ENCODE assay signal across 28 cellular contexts in genomic region chr2:204586444-204587165, GRCh38.
"Had no signal": no experiment of that assay in that cellular context is flagged by ENCODE, and none has a peak within 500 bp of the region (broad histone marks: within the 10 kb centered on the region; RNA-seq: fewer than 3 reads in every experiment).

No MANE protein-coding gene starts in this region.

- H3K27me3 ChIP-seq: neural progenitor cell, neutrophil, ovary, right atrium auricular region, right lobe of liver, testis, thyroid gland, transverse colon, upper lobe of left lung, vagina had no signal

- H3K36me3 ChIP-seq: left ventricle myocardium inferior, neural progenitor cell, neutrophil, ovary, right atrium auricular region, right lobe of liver, thyroid gland, transverse colon, upper lobe of left lung, vagina had no signal

- H3K27me3 Mint-ChIP-seq: progenitor cell of endocrine pancreas; stimulated activated memory B cell treated with anti-CD40 and anti-IgM and Interleukin-4, amounts not matched to agents 10 μg/mL and 1 μg/mL and 100 μg/mL, for 72 hours; stimulated activated naive CD8-positive, alpha-beta T cell treated with anti-CD3 and anti-CD28 coated beads, Interleukin-15, amount 100 ng/mL, for 72 hours had no signal

- H3K27ac ChIP-seq: left ventricle myocardium inferior, neural progenitor cell, neutrophil, ovary, right atrium auricular region, right lobe of liver, testis, thyroid gland, transverse colon, upper lobe of left lung, vagina had no signal

- DNase-seq: islet precursor cell; left ventricle myocardium inferior; mesendoderm; naive B cell; natural killer cell; nephron progenitor cell; occipital lobe; ovary; right lobe of liver; stimulated activated CD4-positive, alpha-beta T cell treated with anti-CD3 and anti-CD28 coated beads, Interleukin-1b, Interleukin-23, amount 100 ng/mL, for 48 hours; stimulated activated CD4-positive, alpha-beta T cell treated with anti-CD3 and anti-CD28 coated beads, Interleukin-2, amount 100 ng/mL, for 48 hours; stimulated activated CD4-positive, alpha-beta T cell treated with anti-CD3 and anti-CD28 coated beads, Interleukin-4, amount 100 ng/mL, for 4 hours; stimulated activated CD8-positive, alpha-beta memory T cell treated with anti-CD3 and anti-CD28 coated beads, Interleukin-4, amount 100 ng/mL, for 48 hours; stimulated activated naive CD4-positive, alpha-beta T cell treated with Interleukin-2 at 50 U/mL for 16 hours; stimulated activated naive CD8-positive, alpha-beta T cell treated with anti-CD3 and anti-CD28 coated beads, Interleukin-15, amount 100 ng/mL, for 72 hours; testis; transverse colon; upper lobe of left lung had no signal

- H3K9me3 ChIP-seq: neutrophil, ovary, right lobe of liver, testis, thyroid gland, transverse colon, vagina had no signal

- H3K4me3 ChIP-seq: left ventricle myocardium inferior, lung, neural progenitor cell, ovary, right atrium auricular region, right lobe of liver, smooth muscle cell, testis, thyroid gland, transverse colon, upper lobe of left lung, vagina had no signal

- H3K9ac ChIP-seq: neural progenitor cell had no signal

- H3K4me2 ChIP-seq: neural progenitor cell, smooth muscle cell had no signal

- H3K36me3 Mint-ChIP-seq: natural killer cell; stimulated activated memory B cell treated with anti-CD40 and anti-IgM and Interleukin-4, amounts not matched to agents 10 μg/mL and 1 μg/mL and 100 μg/mL, for 72 hours had no signal

- H3K4me1 Mint-ChIP-seq: naive B cell; natural killer cell; stimulated activated memory B cell treated with anti-CD40 and anti-IgM and Interleukin-4, amounts not matched to agents 10 μg/mL and 1 μg/mL and 100 μg/mL, for 72 hours; stimulated activated naive CD8-positive, alpha-beta T cell treated with anti-CD3 and anti-CD28 coated beads, Interleukin-15, amount 100 ng/mL, for 72 hours had no signal

- H3K4me1 ChIP-seq: left ventricle myocardium inferior, right atrium auricular region, right lobe of liver, testis, thyroid gland, transverse colon, upper lobe of left lung, vagina had no signal

- ATAC-seq: natural killer cell; right lobe of liver; stimulated activated memory B cell treated with anti-CD40 and anti-IgM and Interleukin-4, amounts not matched to agents 10 μg/mL and 1 μg/mL and 100 μg/mL, for 72 hours; stimulated activated naive CD8-positive, alpha-beta T cell treated with anti-CD3 and anti-CD28 coated beads, Interleukin-15, amount 100 ng/mL, for 72 hours had no signal

- H3K27ac Mint-ChIP-seq: mesothelial cell of epicardium; naive B cell; natural killer cell; nephron progenitor cell; neural progenitor cell; progenitor cell of endocrine pancreas; stimulated activated memory B cell treated with anti-CD40 and anti-IgM and Interleukin-4, amounts not matched to agents 10 μg/mL and 1 μg/mL and 100 μg/mL, for 72 hours; stimulated activated naive CD8-positive, alpha-beta T cell treated with anti-CD3 and anti-CD28 coated beads, Interleukin-15, amount 100 ng/mL, for 72 hours had no signal

- H2AFZ ChIP-seq: neural progenitor cell had no signal

- H3K4me3 Mint-ChIP-seq: mesothelial cell of epicardium; naive B cell; natural killer cell; nephron progenitor cell; neural progenitor cell; stimulated activated memory B cell treated with anti-CD40 and anti-IgM and Interleukin-4, amounts not matched to agents 10 μg/mL and 1 μg/mL and 100 μg/mL, for 72 hours; stimulated activated naive CD8-positive, alpha-beta T cell treated with anti-CD3 and anti-CD28 coated beads, Interleukin-15, amount 100 ng/mL, for 72 hours had no signal
